Comparison of ENCODE assay signal across 8 cellular contexts in the genomic region with DNA sequence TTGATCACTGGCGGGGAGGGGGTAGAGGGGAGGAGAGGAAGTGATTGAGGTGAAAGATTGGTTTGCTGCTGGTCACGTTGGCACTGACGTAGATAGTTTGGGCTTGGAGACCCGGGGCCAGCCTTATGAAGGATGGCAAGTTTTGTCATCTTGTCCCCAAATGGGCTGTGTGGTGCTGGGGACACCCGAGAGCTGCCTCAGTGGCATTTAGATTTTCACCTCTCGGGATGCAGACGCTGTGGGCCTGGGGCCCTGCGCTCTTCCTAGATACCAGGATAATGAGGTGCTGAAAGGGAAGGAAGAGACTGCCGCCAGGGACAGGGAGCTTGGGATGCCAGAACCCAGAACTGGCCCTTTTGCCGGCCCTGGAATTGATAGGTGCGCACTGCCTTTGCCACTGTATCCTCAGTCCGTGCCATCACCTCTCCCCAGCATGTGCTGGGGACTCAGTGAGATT. TPM values are rescaled to one million over a fixed set of nuclear protein-coding genes. Genes with fewer than 3 reads are reported as not detected.
DNase-seq lines count a peak whose midpoint lies in the region; ATAC-seq and TF ChIP-seq lines count a peak whose summit lies in the region.

No MANE protein-coding gene starts in this region.

- peak overlapping the region; percentile 86 for H3K27ac Mint-ChIP-seq in activated CD4-positive, alpha-beta memory T cell treated with anti-CD3 and anti-CD28 coated beads for 36 hours

- peak overlapping the region; percentile 82 for H3K4me3 Mint-ChIP-seq in activated T-cell treated with anti-CD3 and anti-CD28 coated beads, Interleukin-2, amount 50 U/mL, for 4 hours
- peak overlapping the region; percentile 81 for H3K4me3 Mint-ChIP-seq in activated CD4-positive, alpha-beta memory T cell treated with anti-CD3 and anti-CD28 coated beads for 36 hours

- H3K4me1 Mint-ChIP-seq in activated T-cell treated with anti-CD3 and anti-CD28 coated beads, Interleukin-2, amount 50 U/mL, for 4 hours (ENCODE audit: low read depth): peaks cover 24% of the 10 kb centered on the region
- peaks cover 34% of the 10 kb centered on the region for H3K4me1 Mint-ChIP-seq in activated CD4-positive, alpha-beta memory T cell treated with anti-CD3 and anti-CD28 coated beads for 36 hours (ENCODE audit: low read depth)

- H3K36me3 Mint-ChIP-seq in activated T-cell treated with anti-CD3 and anti-CD28 coated beads, Interleukin-2, amount 50 U/mL, for 4 hours (ENCODE audit: insufficient read depth): peaks cover 18% of the 10 kb centered on the region
- peaks cover 31% of the 10 kb centered on the region for H3K36me3 Mint-ChIP-seq in activated CD4-positive, alpha-beta memory T cell treated with anti-CD3 and anti-CD28 coated beads for 36 hours

- H3K4me1 ChIP-seq in lower lobe of right lung: peaks cover 56% of the 10 kb centered on the region
- peaks cover 1 to 36% (median 32%) of the 10 kb centered on the region in 5 donors for H3K4me1 ChIP-seq in subcutaneous abdominal adipose tissue (ENCODE audit: control insufficient read depth in 5 of 5, insufficient read depth in 5 of 5, low read length in 5 of 5)
- H3K4me1 ChIP-seq in left lung: peaks cover 32 to 60% of the 10 kb centered on the region in 2 donors

- no peak overlapping the region for H3K9ac ChIP-seq in subcutaneous abdominal adipose tissue (ENCODE audit: low read length in 5 of 5)

- POLR2A ChIA-PET in activated CD4-positive, alpha-beta memory T cell treated with anti-CD3 and anti-CD28 coated beads for 36 hours (lab: Charles Lee): interaction anchor here (0.6 to 3.7 kb wide), 6 partner anchors 17 to 109 kb away, joined by 3 to 28 read pairs (median 10); partner anchors contain the start of gene PGS1

- no peak for DNase-seq in activated T-cell treated with anti-CD3 and anti-CD28 coated beads, Interleukin-2, amount 50 U/mL, for 4 hours
- DNase-seq in activated T-cell treated with anti-CD3 and anti-CD28 coated beads, Interleukin-2, amount 50 U/mL, for 1 hour: no peak
- peak; percentile 31 for DNase-seq in activated CD4-positive, alpha-beta memory T cell treated with anti-CD3 and anti-CD28 coated beads for 36 hours
- no peak for DNase-seq in lower lobe of right lung
- DNase-seq in NCI-H2196 treated with DMSO at 0.1 percent for 48 hours (lab: John Stamatoyannopoulos, UW; ENCODE audit: unreplicated experiment): no peak
- no peak for DNase-seq in left lung

- H3K36me3 ChIP-seq in lower lobe of right lung (peaks cover 27% of the 10 kb centered on the region), subcutaneous abdominal adipose tissue (ENCODE audit: control insufficient read depth in 5 of 5, insufficient read depth in 5 of 5, low read length in 5 of 5) (peaks cover 0 to 27% (median 18%) of the 10 kb centered on the region in 5 donors), left lung (peaks cover 0 to 30% of the 10 kb centered on the region in 2 donors)

- H3K9me3 Mint-ChIP-seq in activated T-cell treated with anti-CD3 and anti-CD28 coated beads, Interleukin-2, amount 50 U/mL, for 4 hours: no peaks in the 10 kb centered on the region
- H3K9me3 Mint-ChIP-seq in activated CD4-positive, alpha-beta memory T cell treated with anti-CD3 and anti-CD28 coated beads for 36 hours: no peaks in the 10 kb centered on the region

- no peak for TF ChIP-seq CTCF in lower lobe of right lung (IDR thresholded peaks at IDR 0.05)
- TF ChIP-seq CTCF in left lung (IDR thresholded peaks at IDR 0.05): no peak

- H3K27me3 ChIP-seq in lower lobe of right lung (ENCODE audit: low read depth) (no peaks in the 10 kb centered on the region), subcutaneous abdominal adipose tissue (ENCODE audit: control insufficient read depth in 5 of 5, insufficient read depth in 4 of 5, low read length in 5 of 5) (peaks cover 0 to 6% (median under 1%) of the 10 kb centered on the region in 5 donors), left lung (no peaks in the 10 kb centered on the region)

- CTCF ChIA-PET in activated CD4-positive, alpha-beta memory T cell treated with anti-CD3 and anti-CD28 coated beads for 36 hours (lab: Charles Lee): interaction anchor here (1.0 to 9.1 kb wide), 13 partner anchors 8 to 110 kb away, joined by 3 to 135 read pairs (median 9); partner anchors contain the start of gene PGS1

- intact Hi-C loops in activated CD4-positive, alpha-beta memory T cell treated with anti-CD3 and anti-CD28 coated beads for 36 hours (cut with micrococcal nuclease): loop anchor here (2.0 kb wide), 1 partner anchor 102 kb away; no protein-coding TSS in a partner anchor
- intact Hi-C loops in lower lobe of right lung (cut with DNase I) (no loop called here), left lung (cut with DNase I) (loop anchor here in 1 of 2 donors (5.0 kb wide), 1 partner anchor 61 kb away; no protein-coding TSS in a partner anchor)

- H3K27me3 Mint-ChIP-seq in activated T-cell treated with anti-CD3 and anti-CD28 coated beads, Interleukin-2, amount 50 U/mL, for 4 hours (ENCODE audit: low read depth): no peaks in the 10 kb centered on the region
- H3K27me3 Mint-ChIP-seq in activated CD4-positive, alpha-beta memory T cell treated with anti-CD3 and anti-CD28 coated beads for 36 hours: peaks cover 7% of the 10 kb centered on the region

- no peak for ATAC-seq in activated T-cell treated with anti-CD3 and anti-CD28 coated beads, Interleukin-2, amount 50 U/mL, for 4 hours
- ATAC-seq in lower lobe of right lung (no peak), HG02885 (IDR thresholded peaks at IDR 0.05; ENCODE audit: poor library complexity, unreplicated experiment) (no peak), left lung (no peak)

- peak overlapping the region; percentile 96 for H3K27ac ChIP-seq in lower lobe of right lung
- H3K27ac ChIP-seq in subcutaneous abdominal adipose tissue (ENCODE audit: low read depth, low read length): peak overlapping the region; percentile 78
- peak overlapping the region in 1 of 2 donors; percentile 98 for H3K27ac ChIP-seq in left lung

- H3K9me3 ChIP-seq in lower lobe of right lung: no peaks in the 10 kb centered on the region
- no peaks in the 10 kb centered on the region for H3K9me3 ChIP-seq in subcutaneous abdominal adipose tissue (ENCODE audit: control insufficient read depth in 5 of 5, low read length in 5 of 5)
- no peaks in the 10 kb centered on the region for H3K9me3 ChIP-seq in left lung

- H3K4me3 ChIP-seq in lower lobe of right lung: no peak overlapping the region
- peak overlapping the region in 1 of 5 donors; percentile 72 for H3K4me3 ChIP-seq in subcutaneous abdominal adipose tissue (ENCODE audit: low read depth in 1 of 5, low read length in 5 of 5)
- H3K4me3 ChIP-seq in left lung: peak overlapping the region in 1 of 2 donors; percentile 96

RNA-seq across cellular contexts. Expression of gene SOCS3, which starts 1.4 kb away (rescaled TPM):
- total RNA-seq in activated T-cell treated with anti-CD3 and anti-CD28 coated beads, Interleukin-2, amount 50 U/mL, for 4 hours: 100 to 1,000 TPM; 118 to 143 (median 136) TPM
- 100 to 1,000 TPM; 162 to 167 TPM for total RNA-seq in activated CD4-positive, alpha-beta memory T cell treated with anti-CD3 and anti-CD28 coated beads for 36 hours
- total RNA-seq in lower lobe of right lung (69.5 TPM), left lung (100 to 1,000 TPM in 1 of 2 donors, 10 to 100 TPM in 1; 60.7 to 110 TPM)

RNA-seq across cellular contexts. Expression of gene PGS1, which starts 17.2 kb away (rescaled TPM):
- 10 to 100 TPM; 47.4 to 51.7 (median 47.5) TPM for total RNA-seq in activated T-cell treated with anti-CD3 and anti-CD28 coated beads, Interleukin-2, amount 50 U/mL, for 4 hours
- 10 to 100 TPM; 75.8 to 78.1 TPM for total RNA-seq in activated CD4-positive, alpha-beta memory T cell treated with anti-CD3 and anti-CD28 coated beads for 36 hours
- total RNA-seq in lower lobe of right lung (90.9 TPM), left lung (10 to 100 TPM; 63.4 to 83.6 TPM)
